In the genomic region with DNA sequence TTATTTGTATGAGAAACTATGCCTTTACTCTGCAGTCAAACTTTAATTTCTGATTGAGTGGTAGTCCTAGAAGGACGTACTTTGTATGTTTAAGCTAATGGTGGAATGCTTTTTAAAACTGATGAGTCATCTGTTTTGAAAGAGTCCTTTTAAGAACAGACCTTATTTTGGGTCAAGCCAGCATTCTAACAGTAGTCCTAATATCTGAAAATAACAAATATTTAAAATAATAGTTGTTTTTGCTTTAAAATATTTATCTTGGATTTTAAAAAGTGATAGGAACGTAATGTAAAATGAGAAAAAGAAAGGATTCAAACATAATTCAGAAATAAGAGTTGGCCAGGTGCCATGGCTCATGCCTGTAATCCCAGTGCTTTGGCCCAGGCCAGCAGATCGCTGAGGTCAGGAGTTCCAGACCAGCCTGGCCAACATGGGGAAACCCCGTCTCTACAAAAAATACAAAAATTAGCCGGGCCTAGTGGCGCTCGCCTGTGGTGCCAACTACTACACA, we compare ENCODE assay signal across 8 cellular contexts. TPM values are rescaled to one million over a fixed set of nuclear protein-coding genes. Genes with fewer than 3 reads are reported as not detected.
DNase-seq lines count a peak whose midpoint lies in the region; ATAC-seq and TF ChIP-seq lines count a peak whose summit lies in the region.

No MANE protein-coding gene starts in this region.

- peak overlapping the region; percentile 89 to 97 for H3K4me3 Mint-ChIP-seq in activated T-cell treated with anti-CD3 and anti-CD28 coated beads, Interleukin-2, amount 50 U/mL, for 72 hours

- H3K27me3 Mint-ChIP-seq in activated T-cell treated with anti-CD3 and anti-CD28 coated beads, Interleukin-2, amount 50 U/mL, for 72 hours (ENCODE audit: low read depth) = peaks cover 5% of the 10 kb centered on the region

- peaks cover 7 to 10% of the 10 kb centered on the region in 2 donors for H3K36me3 Mint-ChIP-seq in activated T-cell treated with anti-CD3 and anti-CD28 coated beads, Interleukin-2, amount 50 U/mL, for 72 hours (ENCODE audit: insufficient read depth in 2 of 2)

- no peak overlapping the region for H3K27ac Mint-ChIP-seq in activated T-cell treated with anti-CD3 and anti-CD28 coated beads, Interleukin-2, amount 50 U/mL, for 72 hours

- peaks cover 35% of the 10 kb centered on the region for H3K4me1 Mint-ChIP-seq in activated T-cell treated with anti-CD3 and anti-CD28 coated beads, Interleukin-2, amount 50 U/mL, for 72 hours (ENCODE audit: low read depth)

- intact Hi-C loops in posterior vena cava (cut with DNase I) = no loop called here

- H3K4me1 ChIP-seq in SJCRH30 = no peaks in the 10 kb centered on the region

- peak overlapping the region; percentile 89 for H3K27ac ChIP-seq in SJCRH30

- no peak for DNase-seq in activated T-cell treated with anti-CD3 and anti-CD28 coated beads, Interleukin-2, amount 50 U/mL, for 72 hours
- DNase-seq in activated T-cell treated with anti-CD3 and anti-CD28 coated beads, Interleukin-2, amount 50 U/mL, for 1 hour = no peak
- DNase-seq in SJCRH30 = peak; percentile 52 to 62
- DNase-seq in fibroblast of mammary gland (ENCODE audit: low read depth) = peak; percentile 87
- peak; percentile 75 for DNase-seq in posterior vena cava (ENCODE audit: low spot score)
- no peak for DNase-seq in NOMO-1 treated with DMSO at 0.1 percent for 48 hours (lab: John Stamatoyannopoulos, UW; ENCODE audit: unreplicated experiment)
- no peak for DNase-seq in NCI-H524 (lab: John Stamatoyannopoulos, UW)

- H3K4me3 ChIP-seq in SJCRH30 = peak overlapping the region; percentile 84
- H3K4me3 ChIP-seq in fibroblast of mammary gland (ENCODE audit: control insufficient read depth, low read depth, low read length) = peak overlapping the region; percentile 90

- no peaks in the 10 kb centered on the region for H3K27me3 ChIP-seq in SJCRH30

- TF ChIP-seq CTCF in fibroblast of mammary gland (conservative IDR thresholded peaks at IDR 0.05; ENCODE audit: control insufficient read depth, insufficient read depth, low read depth, low read length) = no peak

- ATAC-seq in activated T-cell treated with anti-CD3 and anti-CD28 coated beads, Interleukin-2, amount 50 U/mL, for 72 hours (replicated peaks in 1 of 2) = no peak
- no peak for ATAC-seq in HG02763 (IDR thresholded peaks at IDR 0.05; ENCODE audit: unreplicated experiment)

- H3K9me3 Mint-ChIP-seq in activated T-cell treated with anti-CD3 and anti-CD28 coated beads, Interleukin-2, amount 50 U/mL, for 72 hours = no peaks in the 10 kb centered on the region

- no peaks in the 10 kb centered on the region for H3K9me3 ChIP-seq in SJCRH30 (replicated peaks)

- H3K36me3 ChIP-seq in SJCRH30 = no peaks in the 10 kb centered on the region

RNA-seq across cellular contexts. Expression of gene LRRC58, which starts 1.3 kb away (rescaled TPM):
- total RNA-seq in activated T-cell treated with anti-CD3 and anti-CD28 coated beads, Interleukin-2, amount 50 U/mL, for 72 hours = 10 to 100 TPM; 17.6 to 18.8 TPM
- total RNA-seq in SJCRH30 (2014; rRNA removed; shearing (Covaris generic)) = 44.1 and 48.5 TPM in 2 replicates
- total RNA-seq in posterior vena cava = 10 to 100 TPM; 26.7 to 29.0 TPM

Comparison
In these comparisons a context has a peak if more than half of its experiments do, and no peak if none do; other contexts are left out.
1. DNase-seq: peak in SJCRH30 (2 of 2), fibroblast of mammary gland (single experiment) and posterior vena cava (single experiment); none in activated T-cell treated with anti-CD3 and anti-CD28 coated beads, Interleukin-2, amount 50 U/mL, for 72 hours (0 of 2), activated T-cell treated with anti-CD3 and anti-CD28 coated beads, Interleukin-2, amount 50 U/mL, for 1 hour (single experiment), NOMO-1 treated with DMSO at 0.1 percent for 48 hours (single experiment) and NCI-H524 (0 of 2).